Comparison of ENCODE assay signal across 8 cellular contexts in the genomic region with DNA sequence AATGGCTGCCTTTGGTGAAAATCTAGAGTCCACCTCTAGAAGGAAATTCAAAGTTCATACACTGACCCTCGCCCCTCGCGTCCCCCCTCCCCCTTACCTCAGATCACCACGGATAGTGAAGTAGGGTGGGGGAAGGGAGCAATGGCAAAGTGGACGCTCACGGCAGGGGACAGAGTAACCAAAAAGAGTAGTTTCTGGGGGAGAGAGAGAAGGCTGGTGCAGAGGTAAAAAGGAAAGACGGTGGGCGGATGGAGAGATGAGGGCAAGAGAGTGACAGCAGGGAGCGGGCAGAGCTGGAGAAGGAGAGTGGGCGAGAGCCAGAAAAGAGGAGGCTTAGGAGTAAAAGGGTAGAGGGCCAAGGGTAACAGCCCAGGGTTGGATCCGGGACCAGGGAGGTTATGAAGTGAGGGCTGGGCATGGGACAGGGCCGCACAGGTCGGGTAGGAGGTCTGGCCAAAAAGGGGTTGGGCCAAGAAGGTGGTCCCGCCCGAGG. TPM values are rescaled to one million over a fixed set of nuclear protein-coding genes. Genes with fewer than 3 reads are reported as not detected.
A peak's percentile ranks its signal among the peaks of the same experiment; 100 is the strongest.
DNase-seq lines count a peak whose midpoint lies in the region; ATAC-seq lines count a peak whose summit lies in the region.

No MANE protein-coding gene starts in this region.

- no peaks in the 10 kb centered on the region for H3K36me3 ChIP-seq in iPS-15b (ENCODE audit: control insufficient read depth, insufficient read depth, low read length)

- no peaks in the 10 kb centered on the region for H3K9me3 ChIP-seq in iPS-15b (ENCODE audit: control insufficient read depth, insufficient read depth, low read length)

- H3K9ac ChIP-seq in iPS-15b (ENCODE audit: low read depth, low read length) = peak overlapping the region; percentile 62

- H3K27me3 Mint-ChIP-seq in activated naive CD8-positive, alpha-beta T cell treated with anti-CD3 and anti-CD28 coated beads for 36 hours = no peaks in the 10 kb centered on the region
- no peaks in the 10 kb centered on the region for H3K27me3 Mint-ChIP-seq in stimulated activated memory B cell treated with anti-CD40 and anti-IgM and Interleukin-4, amounts not matched to agents 10 μg/mL and 1 μg/mL and 100 μg/mL, for 72 hours

- peak overlapping the region; percentile 95 for H3K4me3 Mint-ChIP-seq in activated naive CD8-positive, alpha-beta T cell treated with anti-CD3 and anti-CD28 coated beads for 36 hours
- peak overlapping the region; percentile 98 for H3K4me3 Mint-ChIP-seq in stimulated activated memory B cell treated with anti-CD40 and anti-IgM and Interleukin-4, amounts not matched to agents 10 μg/mL and 1 μg/mL and 100 μg/mL, for 72 hours

- peaks cover 2% of the 10 kb centered on the region for H3K9me3 Mint-ChIP-seq in activated naive CD8-positive, alpha-beta T cell treated with anti-CD3 and anti-CD28 coated beads for 36 hours
- H3K9me3 Mint-ChIP-seq in stimulated activated memory B cell treated with anti-CD40 and anti-IgM and Interleukin-4, amounts not matched to agents 10 μg/mL and 1 μg/mL and 100 μg/mL, for 72 hours = no peaks in the 10 kb centered on the region

- peak; percentile 22 for ATAC-seq in HG02943 (IDR thresholded peaks at IDR 0.05; ENCODE audit: low read depth, unreplicated experiment)
- peak; percentile 22 for ATAC-seq in stimulated activated memory B cell treated with anti-CD40 and anti-IgM and Interleukin-4, amounts not matched to agents 10 μg/mL and 1 μg/mL and 100 μg/mL, for 72 hours

- H3K27me3 ChIP-seq in iPS-15b (ENCODE audit: control insufficient read depth, insufficient read depth, low read length) = no peaks in the 10 kb centered on the region

- H3K36me3 Mint-ChIP-seq in activated naive CD8-positive, alpha-beta T cell treated with anti-CD3 and anti-CD28 coated beads for 36 hours = peaks cover 5% of the 10 kb centered on the region
- H3K36me3 Mint-ChIP-seq in stimulated activated memory B cell treated with anti-CD40 and anti-IgM and Interleukin-4, amounts not matched to agents 10 μg/mL and 1 μg/mL and 100 μg/mL, for 72 hours = peaks cover 4% of the 10 kb centered on the region

- H3K4me1 Mint-ChIP-seq in activated naive CD8-positive, alpha-beta T cell treated with anti-CD3 and anti-CD28 coated beads for 36 hours = peaks cover 31% of the 10 kb centered on the region
- H3K4me1 Mint-ChIP-seq in stimulated activated memory B cell treated with anti-CD40 and anti-IgM and Interleukin-4, amounts not matched to agents 10 μg/mL and 1 μg/mL and 100 μg/mL, for 72 hours = peaks cover 30% of the 10 kb centered on the region

- peak overlapping the region; percentile 81 for H3K4me3 ChIP-seq in GM08714 (ENCODE audit: low read length)
- peak overlapping the region; percentile 98 for H3K4me3 ChIP-seq in iPS-15b (ENCODE audit: low read depth, low read length)

- DNase-seq in activated naive CD8-positive, alpha-beta T cell treated with anti-CD3 and anti-CD28 coated beads for 36 hours = no peak
- DNase-seq in Ammon's horn (ENCODE audit: low spot score) = no peak
- no peak for DNase-seq in GDM1 (lab: John Stamatoyannopoulos, UW)
- no peak for DNase-seq in stimulated activated CD4-positive, alpha-beta T cell treated with anti-CD3 and anti-CD28 coated beads, Interleukin-4, amount 100 ng/mL, for 4 hours

- peak overlapping the region; percentile 79 for H3K27ac Mint-ChIP-seq in activated naive CD8-positive, alpha-beta T cell treated with anti-CD3 and anti-CD28 coated beads for 36 hours
- H3K27ac Mint-ChIP-seq in stimulated activated memory B cell treated with anti-CD40 and anti-IgM and Interleukin-4, amounts not matched to agents 10 μg/mL and 1 μg/mL and 100 μg/mL, for 72 hours = peak overlapping the region; percentile 88

- H3K4me1 ChIP-seq in iPS-15b (ENCODE audit: control insufficient read depth, insufficient read depth, low read length) = no peaks in the 10 kb centered on the region

RNA-seq across cellular contexts. Expression of a gene that starts 0.4 kb away (rescaled TPM):
- 10 to 100 TPM in 1 of 2 experiments, 1 to 10 TPM in 1; 9.3 to 10.1 TPM for total RNA-seq in activated naive CD8-positive, alpha-beta T cell treated with anti-CD3 and anti-CD28 coated beads for 36 hours

RNA-seq across cellular contexts. Expression of a gene that starts 0.9 kb away (rescaled TPM):
- 10 to 100 TPM; 11.1 to 12.4 TPM for total RNA-seq in activated naive CD8-positive, alpha-beta T cell treated with anti-CD3 and anti-CD28 coated beads for 36 hours
